ENCODE assay signal across 13 cellular contexts in the genomic region with DNA sequence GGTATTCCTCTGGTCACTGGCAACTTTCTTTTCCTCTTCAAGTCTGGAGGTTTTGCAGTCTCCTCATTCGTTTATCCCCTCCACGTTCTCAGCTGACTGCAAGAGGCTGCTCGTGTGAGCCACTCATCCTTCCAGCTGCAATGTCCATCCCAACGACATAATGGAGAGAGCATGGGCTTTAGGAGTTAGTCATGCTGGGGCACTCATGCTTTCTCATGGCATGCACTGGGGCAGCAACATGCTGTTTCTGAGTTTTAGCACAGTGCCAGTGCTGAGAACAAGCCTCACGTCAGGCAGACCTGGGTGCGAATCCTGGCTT. TPM values are rescaled to one million over a fixed set of nuclear protein-coding genes. Genes with fewer than 3 reads are reported as not detected.
DNase-seq lines count a peak whose midpoint lies in the region; ATAC-seq and TF ChIP-seq lines count a peak whose summit lies in the region.
"Had no signal": no experiment of that assay in that cellular context is flagged by ENCODE, and none has a peak within 500 bp of the region (broad histone marks: within the 10 kb centered on the region; RNA-seq: fewer than 3 reads in every experiment).

No MANE protein-coding gene starts in this region.

- H3K27ac Mint-ChIP-seq in stimulated activated memory B cell treated with anti-CD40 and anti-IgM and Interleukin-4, amounts not matched to agents 10 μg/mL and 1 μg/mL and 100 μg/mL, for 72 hours = peak overlapping the region; percentile 4
- H3K27ac Mint-ChIP-seq: activated B cell treated with CpG ODN at 0.5 μM for 24 hours had no signal

- H3K9me3 Mint-ChIP-seq in stimulated activated memory B cell treated with anti-CD40 and anti-IgM and Interleukin-4, amounts not matched to agents 10 μg/mL and 1 μg/mL and 100 μg/mL, for 72 hours = no peaks in the 10 kb centered on the region
- H3K9me3 Mint-ChIP-seq: effector memory CD8-positive, alpha-beta T cell had no signal

- no peak overlapping the region for H3K4me2 ChIP-seq in hepatocyte

- H3K27me3 Mint-ChIP-seq in stimulated activated memory B cell treated with anti-CD40 and anti-IgM and Interleukin-4, amounts not matched to agents 10 μg/mL and 1 μg/mL and 100 μg/mL, for 72 hours = no peaks in the 10 kb centered on the region
- H3K27me3 Mint-ChIP-seq: activated B cell treated with CpG ODN at 0.5 μM for 24 hours; effector memory CD8-positive, alpha-beta T cell had no signal

- H3K9me2 ChIP-seq in hepatocyte (replicated peaks; ENCODE audit: insufficient read depth) = no peaks in the 10 kb centered on the region

- ATAC-seq in SK-N-SH treated with all-trans-retinoic acid at 6 μM for 48 hours (peak; percentile 13; the same call in 2 of the 3 replicates), lung (ENCODE audit: insufficient read depth, low FRiP score) (peak; percentile 22)
- ATAC-seq in stimulated activated memory B cell treated with anti-CD40 and anti-IgM and Interleukin-4, amounts not matched to agents 10 μg/mL and 1 μg/mL and 100 μg/mL, for 72 hours = no peak

- H4K20me1 ChIP-seq in hepatocyte (ENCODE audit: insufficient read depth, poor library complexity, severe bottlenecking) = no peaks in the 10 kb centered on the region

- peaks cover 0 to 6% of the 10 kb centered on the region in 2 donors for H3K36me3 ChIP-seq in lung (ENCODE audit: control insufficient read depth in 2 of 2, insufficient read depth in 2 of 2, low read length in 2 of 2)
- H3K36me3 ChIP-seq in hepatocyte (replicated peaks; ENCODE audit: insufficient read depth, low read depth) = no peaks in the 10 kb centered on the region
- H3K36me3 ChIP-seq: ovary, transverse colon had no signal

- H3K36me3 Mint-ChIP-seq in stimulated activated memory B cell treated with anti-CD40 and anti-IgM and Interleukin-4, amounts not matched to agents 10 μg/mL and 1 μg/mL and 100 μg/mL, for 72 hours = peaks cover 54% of the 10 kb centered on the region

- no peaks in the 10 kb centered on the region for H3K27me3 ChIP-seq in lung (ENCODE audit: control insufficient read depth, insufficient read depth)
- no peaks in the 10 kb centered on the region for H3K27me3 ChIP-seq in hepatocyte
- H3K27me3 ChIP-seq: ovary, transverse colon had no signal

- H3K4me3 ChIP-seq in lung = no peak overlapping the region
- H3K4me3 ChIP-seq in hepatocyte = no peak overlapping the region
- H3K4me3 ChIP-seq: K562, ovary, transverse colon had no signal

- no peak overlapping the region for H2AFZ ChIP-seq in hepatocyte

- peaks cover 7% of the 10 kb centered on the region for H3K79me2 ChIP-seq in hepatocyte

- TF ChIP-seq POLR2A in erythroblast (IDR thresholded peaks at IDR 0.05; ENCODE audit: low read length) = no peak

- H3K27ac ChIP-seq in lung (ENCODE audit: low read depth in 1 of 2, low read length in 1 of 2) (peak overlapping the region in 1 of 2 donors; percentile 44), hepatocyte (no peak overlapping the region)
- H3K27ac ChIP-seq: ovary had no signal

- H3K4me1 Mint-ChIP-seq in stimulated activated memory B cell treated with anti-CD40 and anti-IgM and Interleukin-4, amounts not matched to agents 10 μg/mL and 1 μg/mL and 100 μg/mL, for 72 hours = peaks cover 62% of the 10 kb centered on the region

- no peak overlapping the region for H3K4me3 Mint-ChIP-seq in stimulated activated memory B cell treated with anti-CD40 and anti-IgM and Interleukin-4, amounts not matched to agents 10 μg/mL and 1 μg/mL and 100 μg/mL, for 72 hours
- H3K4me3 Mint-ChIP-seq: activated B cell treated with CpG ODN at 0.5 μM for 24 hours; effector memory CD8-positive, alpha-beta T cell had no signal

- 42 to 53% methylated on average over 6 of the region's 6 CpGs for WGBS in lung, 2 donors
- 73% methylated on average over 6 of the region's 6 CpGs for WGBS in hepatocyte (ENCODE audit: low lambda C conversion rate, missing lambda C conversion rate)

- TF ChIP-seq CTCF in lung (IDR thresholded peaks at IDR 0.05; ENCODE audit: control extremely low read depth, extremely low read depth) (no peak), hepatocyte (IDR thresholded peaks at IDR 0.05; ENCODE audit: poor library complexity) (no peak)

- peaks cover 0 to 3% of the 10 kb centered on the region in 2 donors for H3K4me1 ChIP-seq in lung (ENCODE audit: control insufficient read depth in 2 of 2, insufficient read depth in 2 of 2, low read length in 2 of 2)
- peaks cover 13% of the 10 kb centered on the region for H3K4me1 ChIP-seq in hepatocyte (ENCODE audit: insufficient read depth)

- peak; percentile 3 for DNase-seq in activated effector memory CD4-positive, alpha-beta T cell treated with anti-CD3 and anti-CD28 coated beads, Interleukin-2, amount 50 U/mL, for 16 hours
- no peak for DNase-seq in activated effector memory CD4-positive, alpha-beta T cell treated with Interleukin-2 at 50 U/mL for 16 hours
- DNase-seq in lung (ENCODE audit: low spot score) = no peak
- no peak for DNase-seq in hippocampal formation (lab: John Stamatoyannopoulos, UW)
- no peak for DNase-seq in hepatocyte (ENCODE audit: low spot score)
- no peak for DNase-seq in erythroblast (lab: John Stamatoyannopoulos, UW)

- H3K9me3 ChIP-seq in lung (ENCODE audit: control insufficient read depth in 2 of 2, insufficient read depth in 1 of 2, low read length in 1 of 2) (no peaks in the 10 kb centered on the region), hepatocyte (ENCODE audit: low read depth) (no peaks in the 10 kb centered on the region)
- H3K9me3 ChIP-seq: ovary, transverse colon had no signal

TF ChIP-seq in SK-N-SH treated with all-trans-retinoic acid at 6 μM for 48 hours, 23 proteins besides CTCF, POLR2A, EP300 and RAD21 (continues in another document):
- TF ChIP-seq, protein P1, sequence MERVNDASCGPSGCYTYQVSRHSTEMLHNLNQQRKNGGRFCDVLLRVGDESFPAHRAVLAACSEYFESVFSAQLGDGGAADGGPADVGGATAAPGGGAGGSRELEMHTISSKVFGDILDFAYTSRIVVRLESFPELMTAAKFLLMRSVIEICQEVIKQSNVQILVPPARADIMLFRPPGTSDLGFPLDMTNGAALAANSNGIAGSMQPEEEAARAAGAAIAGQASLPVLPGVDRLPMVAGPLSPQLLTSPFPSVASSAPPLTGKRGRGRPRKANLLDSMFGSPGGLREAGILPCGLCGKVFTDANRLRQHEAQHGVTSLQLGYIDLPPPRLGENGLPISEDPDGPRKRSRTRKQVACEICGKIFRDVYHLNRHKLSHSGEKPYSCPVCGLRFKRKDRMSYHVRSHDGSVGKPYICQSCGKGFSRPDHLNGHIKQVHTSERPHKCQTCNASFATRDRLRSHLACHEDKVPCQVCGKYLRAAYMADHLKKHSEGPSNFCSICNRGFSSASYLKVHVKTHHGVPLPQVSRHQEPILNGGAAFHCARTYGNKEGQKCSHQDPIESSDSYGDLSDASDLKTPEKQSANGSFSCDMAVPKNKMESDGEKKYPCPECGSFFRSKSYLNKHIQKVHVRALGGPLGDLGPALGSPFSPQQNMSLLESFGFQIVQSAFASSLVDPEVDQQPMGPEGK (CRISPR knock-in tag; IDR thresholded peaks at IDR 0.05; ENCODE audit: borderline replicate concordance) = no peak
- TF ChIP-seq, protein P2, sequence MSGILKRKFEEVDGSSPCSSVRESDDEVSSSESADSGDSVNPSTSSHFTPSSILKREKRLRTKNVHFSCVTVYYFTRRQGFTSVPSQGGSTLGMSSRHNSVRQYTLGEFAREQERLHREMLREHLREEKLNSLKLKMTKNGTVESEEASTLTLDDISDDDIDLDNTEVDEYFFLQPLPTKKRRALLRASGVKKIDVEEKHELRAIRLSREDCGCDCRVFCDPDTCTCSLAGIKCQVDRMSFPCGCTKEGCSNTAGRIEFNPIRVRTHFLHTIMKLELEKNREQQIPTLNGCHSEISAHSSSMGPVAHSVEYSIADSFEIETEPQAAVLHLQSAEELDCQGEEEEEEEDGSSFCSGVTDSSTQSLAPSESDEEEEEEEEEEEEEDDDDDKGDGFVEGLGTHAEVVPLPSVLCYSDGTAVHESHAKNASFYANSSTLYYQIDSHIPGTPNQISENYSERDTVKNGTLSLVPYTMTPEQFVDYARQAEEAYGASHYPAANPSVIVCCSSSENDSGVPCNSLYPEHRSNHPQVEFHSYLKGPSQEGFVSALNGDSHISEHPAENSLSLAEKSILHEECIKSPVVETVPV (CRISPR knock-in tag; IDR thresholded peaks at IDR 0.05) = no peak
- TF ChIP-seq ZNF565 (CRISPR knock-in tag; conservative IDR thresholded peaks at IDR 0.05; ENCODE audit: low read depth) (no peak), TCF4 (CRISPR knock-in tag; IDR thresholded peaks at IDR 0.05; ENCODE audit: borderline replicate concordance) (no peak), RARB (CRISPR knock-in tag; IDR thresholded peaks at IDR 0.05) (no peak), ESRRG (CRISPR knock-in tag; IDR thresholded peaks at IDR 0.05) (no peak), OSR1 (CRISPR knock-in tag; IDR thresholded peaks at IDR 0.05) (no peak), ZNF70 (CRISPR knock-in tag; IDR thresholded peaks at IDR 0.05) (no peak), ZFP30 (CRISPR knock-in tag; IDR thresholded peaks at IDR 0.05) (no peak), ISL1 (CRISPR knock-in tag; IDR thresholded peaks at IDR 0.05) (no peak), ZNF8 (CRISPR knock-in tag; IDR thresholded peaks at IDR 0.05) (no peak)
- TF ChIP-seq, protein P3, sequence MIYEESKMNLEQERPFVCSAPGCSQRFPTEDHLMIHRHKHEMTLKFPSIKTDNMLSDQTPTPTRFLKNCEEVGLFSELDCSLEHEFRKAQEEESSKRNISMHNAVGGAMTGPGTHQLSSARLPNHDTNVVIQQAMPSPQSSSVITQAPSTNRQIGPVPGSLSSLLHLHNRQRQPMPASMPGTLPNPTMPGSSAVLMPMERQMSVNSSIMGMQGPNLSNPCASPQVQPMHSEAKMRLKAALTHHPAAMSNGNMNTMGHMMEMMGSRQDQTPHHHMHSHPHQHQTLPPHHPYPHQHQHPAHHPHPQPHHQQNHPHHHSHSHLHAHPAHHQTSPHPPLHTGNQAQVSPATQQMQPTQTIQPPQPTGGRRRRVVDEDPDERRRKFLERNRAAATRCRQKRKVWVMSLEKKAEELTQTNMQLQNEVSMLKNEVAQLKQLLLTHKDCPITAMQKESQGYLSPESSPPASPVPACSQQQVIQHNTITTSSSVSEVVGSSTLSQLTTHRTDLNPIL (CRISPR knock-in tag; IDR thresholded peaks at IDR 0.05; ENCODE audit: low read depth) = no peak

RNA-seq across cellular contexts. Expression of a gene that starts 7.1 kb away (rescaled TPM):
- 10 to 100 TPM; 10.7 to 20.4 TPM for total RNA-seq in lung
- polyA plus RNA-seq in lung = 10 to 100 TPM; 20.4 to 26.3 TPM
- 6.5 and 6.9 TPM in 2 replicates for total RNA-seq in hepatocyte
- 16.8 and 25.6 TPM in 2 replicates for polyA plus RNA-seq in hepatocyte

RNA-seq across cellular contexts. Expression of a gene that starts 28.1 kb away (rescaled TPM):
- total RNA-seq in lung (10 to 100 TPM; 10.9 to 12.5 TPM), hepatocyte (5.3 and 7.5 TPM in 2 replicates)
- polyA plus RNA-seq in lung (1 to 10 TPM; 5.5 to 8.6 TPM), hepatocyte (3.2 and 6.4 TPM in 2 replicates)

RNA-seq across cellular contexts. Expression of a gene that starts 42.0 kb away (rescaled TPM):
- 10 to 100 TPM; 18.0 to 28.4 TPM for total RNA-seq in lung
- 10 to 100 TPM; 19.3 to 22.2 TPM for polyA plus RNA-seq in lung
- total RNA-seq in hepatocyte = 33.1 and 46.1 TPM in 2 replicates
- 28.8 and 37.4 TPM in 2 replicates for polyA plus RNA-seq in hepatocyte

RNA-seq across cellular contexts. Expression of a gene that starts 42.3 kb away (rescaled TPM):
- 100 to 1,000 TPM in 1 of 2 donors, 10 to 100 TPM in 1; 51.7 to 145 TPM for total RNA-seq in lung
- 100 to 1,000 TPM in 1 of 2 donors, 10 to 100 TPM in 1; 57.5 to 107 TPM for polyA plus RNA-seq in lung
- 85.7 and 86.2 TPM in 2 replicates for total RNA-seq in hepatocyte
- polyA plus RNA-seq in hepatocyte = 80.4 and 83.4 TPM in 2 replicates

RNA-seq across cellular contexts. Expression of a gene that starts 44.5 kb away (rescaled TPM):
- total RNA-seq in lung (10 to 100 TPM; 31.5 to 31.9 TPM), hepatocyte (25.2 and 31.5 TPM in 2 replicates)
- polyA plus RNA-seq in lung (10 to 100 TPM; 23.6 to 38.3 TPM), hepatocyte (31.0 and 33.5 TPM in 2 replicates)
